6 cellular contexts compared by ENCODE assay signal in genomic region chr1:43936470-43937151, GRCh38. TPM values are rescaled to one million over a fixed set of nuclear protein-coding genes. Genes with fewer than 3 reads are reported as not detected.
A peak's percentile ranks its signal among the peaks of the same experiment; 100 is the strongest.
DNase-seq lines count a peak whose midpoint lies in the region; ATAC-seq and TF ChIP-seq lines count a peak whose summit lies in the region.

No MANE protein-coding gene starts in this region.

- no peak overlapping the region for H3K27ac Mint-ChIP-seq in T-helper 17 cell

- peaks cover 38% of the 10 kb centered on the region for H3K27me3 Mint-ChIP-seq in T-helper 17 cell

- H3K27me3 ChIP-seq in GM06990 (replicated peaks; ENCODE audit: control insufficient read depth, insufficient read depth, low read length) = no peaks in the 10 kb centered on the region
- peaks cover 43% of the 10 kb centered on the region for H3K27me3 ChIP-seq in iPS-20b (ENCODE audit: insufficient read depth, low read length)

- H3K27ac ChIP-seq in iPS-20b (ENCODE audit: low read length) = no peak overlapping the region

- H3K9ac ChIP-seq in iPS-20b (ENCODE audit: low read depth, low read length) = peak overlapping the region; percentile 37; the same call in 1 of the 2 replicates

- H3K4me1 Mint-ChIP-seq in T-helper 17 cell = peaks cover 20% of the 10 kb centered on the region

- ATAC-seq in T-helper 17 cell = no peak
- no peak for ATAC-seq in GM19023 (IDR thresholded peaks at IDR 0.05; ENCODE audit: unreplicated experiment)
- no peak for ATAC-seq in HG02678 (IDR thresholded peaks at IDR 0.05; ENCODE audit: unreplicated experiment)

- peaks cover 14% of the 10 kb centered on the region for H3K36me3 Mint-ChIP-seq in T-helper 17 cell (ENCODE audit: low read depth)

- peak overlapping the region; percentile 9 for H3K4me3 Mint-ChIP-seq in T-helper 17 cell

- H3K36me3 ChIP-seq in GM06990 (ENCODE audit: control insufficient read depth, insufficient read depth, low read length) = no peaks in the 10 kb centered on the region; the same call in 1 of the 2 replicates
- peaks cover 8% of the 10 kb centered on the region; the same call in 1 of the 2 replicates for H3K36me3 ChIP-seq in iPS-20b (ENCODE audit: insufficient read depth, low read depth, low read length)

- DNase-seq in GM06990 (ENCODE audit: extremely low read depth, insufficient read length) (peak; percentile 43), T-helper 17 cell (no peak), NCI-H1436 treated with DMSO at 0.1 percent for 48 hours (lab: John Stamatoyannopoulos, UW) (no peak)

- H3K4me3 ChIP-seq in GM06990 (replicated peaks; ENCODE audit: low read depth, low read length) (no peak overlapping the region), iPS-20b (ENCODE audit: low read length) (peak overlapping the region; percentile 72)

- no peak for TF ChIP-seq CTCF in GM06990 (IDR thresholded peaks at IDR 0.05; ENCODE audit: insufficient read depth, low read length, poor library complexity, severe bottlenecking)

- H3K4me1 ChIP-seq in iPS-20b (ENCODE audit: insufficient read depth, low read length) = peaks cover 19% of the 10 kb centered on the region

- no peaks in the 10 kb centered on the region for H3K9me3 ChIP-seq in T-helper 17 cell (ENCODE audit: control insufficient read depth, low read length, poor library complexity, severe bottlenecking)
- no peaks in the 10 kb centered on the region for H3K9me3 ChIP-seq in iPS-20b (ENCODE audit: insufficient read depth, low read depth, low read length)

RNA-seq across cellular contexts. Expression of gene ARTN, which starts 3.0 kb away (rescaled TPM):
- under 1 TPM; 0.52 to 0.65 TPM for total RNA-seq in T-helper 17 cell

RNA-seq across cellular contexts. Expression of gene IPO13, which starts 10.1 kb away (rescaled TPM):
- 10 to 100 TPM; 10.6 to 12.5 TPM for total RNA-seq in T-helper 17 cell

RNA-seq across cellular contexts. Expression of gene DPH2, which starts 33.2 kb away (rescaled TPM):
- total RNA-seq in T-helper 17 cell = 10 to 100 TPM; 17.7 to 24.4 TPM

RNA-seq across cellular contexts. Expression of gene ATP6V0B, which starts 38.1 kb away (rescaled TPM):
- total RNA-seq in T-helper 17 cell = 10 to 100 TPM; 72.1 to 80.5 TPM

RNA-seq across cellular contexts. Expression of gene B4GALT2, which starts 42.4 kb away (rescaled TPM):
- total RNA-seq in T-helper 17 cell = 1 to 10 TPM; 2.8 to 3.4 TPM
